ENCODE assay signal across 34 cellular contexts in the genomic region with DNA sequence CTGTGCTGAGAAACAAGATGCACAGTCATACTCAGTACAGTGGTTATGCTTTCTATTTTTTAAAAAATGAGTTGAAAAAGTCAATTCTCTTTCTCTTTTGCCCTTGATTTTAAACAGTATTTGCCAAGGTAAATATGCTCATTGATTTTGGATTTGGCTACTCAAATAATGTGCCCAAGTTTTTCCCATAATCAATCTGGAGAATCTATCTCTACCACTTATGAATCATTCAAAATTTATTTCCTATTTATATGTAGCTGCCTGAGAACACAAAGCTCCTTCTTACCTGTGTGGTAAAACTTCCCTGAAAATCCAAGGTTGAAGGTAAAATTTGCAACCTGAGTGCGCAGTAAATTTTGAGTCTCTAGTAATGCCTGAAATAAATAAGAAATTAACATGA.
"Had no signal": no experiment of that assay in that cellular context is flagged by ENCODE, and none has a peak within 500 bp of the region (broad histone marks: within the 10 kb centered on the region; RNA-seq: fewer than 3 reads in every experiment).

No MANE protein-coding gene starts in this region.

- ATAC-seq: activated naive CD4-positive, alpha-beta T cell treated with anti-CD3 and anti-CD28 coated beads, Interleukin-2, amount 50 U/mL, for 72 hours; activated naive CD8-positive, alpha-beta T cell treated with anti-CD3 and anti-CD28 coated beads, Interleukin-2, amount 50 U/mL, for 24 hours; activated T-cell treated with anti-CD3 and anti-CD28 coated beads, Interleukin-2, amount 50 U/mL, for 4 hours; activated T-cell treated with anti-CD3 and anti-CD28 coated beads, Interleukin-2, amount 50 U/mL, for 72 hours; activated T-helper 17 cell treated with anti-CD3 and anti-CD28 coated beads, Interleukin-2, amount 50 U/mL, for 72 hours; body of pancreas had no signal

- DNase-seq: activated effector memory CD4-positive, alpha-beta T cell treated with anti-CD3 and anti-CD28 coated beads, Interleukin-2, amount 50 U/mL, for 16 hours; activated effector memory CD4-positive, alpha-beta T cell treated with Interleukin-2 at 50 U/mL for 16 hours; activated gamma-delta T cell; activated gamma-delta T cell treated with Interleukin-2 at 50 U/mL for 16 hours; activated naive CD4-positive, alpha-beta T cell; activated naive CD4-positive, alpha-beta T cell treated with anti-CD3 and anti-CD28 coated beads for 36 hours; activated naive CD4-positive, alpha-beta T cell treated with anti-CD3 and anti-CD28 coated beads, Interleukin-2, amount 10 ng/mL, durations not matched to agents 7 days and 5 days; activated naive CD4-positive, alpha-beta T cell treated with anti-CD3 and anti-CD28 coated beads, Interleukin-2, amount 50 U/mL, for 16 hours; activated naive CD4-positive, alpha-beta T cell treated with Interleukin-2 at 50 U/mL for 16 hours; activated naive CD8-positive, alpha-beta T cell treated with anti-CD3 and anti-CD28 coated beads for 36 hours; activated naive CD8-positive, alpha-beta T cell treated with anti-CD3 and anti-CD28 coated beads, Interleukin-2, amount 10 ng/mL, durations not matched to agents 7 days and 5 days; activated naive CD8-positive, alpha-beta T cell treated with anti-CD3 and anti-CD28 coated beads, Interleukin-2, amount 50 U/mL, for 24 hours; activated T-cell treated with anti-CD3 and anti-CD28 coated beads, Interleukin-2, amount 50 U/mL, for 1 hour; activated T-cell treated with anti-CD3 and anti-CD28 coated beads, Interleukin-2, amount 50 U/mL, for 24 hours; activated T-cell treated with anti-CD3 and anti-CD28 coated beads, Interleukin-2, amount 50 U/mL, for 4 hours; activated T-cell treated with anti-CD3 and anti-CD28 coated beads, Interleukin-2, amount 50 U/mL, for 48 hours; activated T-cell treated with anti-CD3 and anti-CD28 coated beads, Interleukin-2, amount 50 U/mL, for 72 hours; adrenal gland; amniotic stem cell; amygdala; anterior cingulate cortex; aorta; body of pancreas; brain microvascular endothelial cell; caudate nucleus; central memory CD4-positive, alpha-beta T cell; cerebellar nuclear complex had no signal

- H3K4me3 ChIP-seq: adrenal gland, ascending aorta, body of pancreas, breast epithelium, cardiac muscle cell had no signal

- H3K4me1 ChIP-seq: adrenal gland, ascending aorta, breast epithelium had no signal

- H3K36me3 ChIP-seq: adrenal gland, ascending aorta, brain microvascular endothelial cell, breast epithelium, cardiac muscle cell had no signal

- FAIRE-seq: astrocyte, bronchial epithelial cell had no signal

- H3K27me3 ChIP-seq: adrenal gland, ascending aorta, body of pancreas, brain microvascular endothelial cell, breast epithelium, cardiac muscle cell had no signal

- H3K9me3 ChIP-seq: adrenal gland, ascending aorta, body of pancreas, breast epithelium had no signal

- H3K27ac ChIP-seq: adrenal gland, ascending aorta, body of pancreas, brain microvascular endothelial cell, breast epithelium, cardiac muscle cell had no signal
